ENCODE assay signal across 14 cellular contexts in genomic region chr22:44225091-44225689, GRCh38. TPM values are rescaled to one million over a fixed set of nuclear protein-coding genes. Genes with fewer than 3 reads are reported as not detected.
DNase-seq lines count a peak whose midpoint lies in the region; ATAC-seq and TF ChIP-seq lines count a peak whose summit lies in the region.
"Had no signal": no experiment of that assay in that cellular context is flagged by ENCODE, and none has a peak within 500 bp of the region (broad histone marks: within the 10 kb centered on the region; RNA-seq: fewer than 3 reads in every experiment).

No MANE protein-coding gene starts in this region.

- peak overlapping the region; percentile 3 for H3K27ac Mint-ChIP-seq in central memory CD8-positive, alpha-beta T cell (ENCODE audit: low read depth)
- H3K27ac Mint-ChIP-seq in type B pancreatic cell: no peak overlapping the region
- H3K27ac Mint-ChIP-seq: CD8-positive, alpha-beta memory T cell; HFFc6 had no signal

- intact Hi-C loops in esophagus muscularis mucosa (cut with DNase I) (no loop called here), left cardiac atrium (cut with DNase I) (no loop called here)

- H3K9me3 Mint-ChIP-seq in central memory CD8-positive, alpha-beta T cell: no peaks in the 10 kb centered on the region
- H3K9me3 Mint-ChIP-seq in type B pancreatic cell: peaks cover 4% of the 10 kb centered on the region

- H3K27ac ChIP-seq in esophagus muscularis mucosa (replicated peaks in 1 of 4): no peak overlapping the region
- H3K27ac ChIP-seq: A549, HL-60 had no signal

- no peak for TF ChIP-seq EP300 in esophagus muscularis mucosa (IDR thresholded peaks at IDR 0.05)

- H3K4me3 Mint-ChIP-seq in central memory CD8-positive, alpha-beta T cell: no peak overlapping the region
- no peak overlapping the region for H3K4me3 Mint-ChIP-seq in type B pancreatic cell
- H3K4me3 Mint-ChIP-seq: CD8-positive, alpha-beta memory T cell; HFFc6 had no signal

- H3K36me3 Mint-ChIP-seq in central memory CD8-positive, alpha-beta T cell (ENCODE audit: insufficient read depth): no peaks in the 10 kb centered on the region
- no peaks in the 10 kb centered on the region for H3K36me3 Mint-ChIP-seq in type B pancreatic cell

- peaks cover 59% of the 10 kb centered on the region for H3K27me3 Mint-ChIP-seq in central memory CD8-positive, alpha-beta T cell
- peaks cover 21% of the 10 kb centered on the region for H3K27me3 Mint-ChIP-seq in type B pancreatic cell

- 74% methylated on average over 10 of the region's 11 CpGs for WGBS in esophagus muscularis mucosa

- H3K27me3 ChIP-seq in esophagus muscularis mucosa: peaks cover 0 to 21% (median 2%) of the 10 kb centered on the region in 4 donors

- no peak for TF ChIP-seq CTCF in esophagus muscularis mucosa (IDR thresholded peaks at IDR 0.05)
- no peak for TF ChIP-seq CTCF in type B pancreatic cell (conservative IDR thresholded peaks at IDR 0.05)

- no peaks in the 10 kb centered on the region for H3K36me3 ChIP-seq in esophagus muscularis mucosa

- no peak for TF ChIP-seq POLR2A in esophagus muscularis mucosa (IDR thresholded peaks at IDR 0.05; ENCODE audit: low read depth)

- no peak overlapping the region for H3K4me3 ChIP-seq in esophagus muscularis mucosa
- H3K4me3 ChIP-seq: A549 had no signal

- H3K4me1 Mint-ChIP-seq in central memory CD8-positive, alpha-beta T cell: no peaks in the 10 kb centered on the region
- peaks cover 8% of the 10 kb centered on the region for H3K4me1 Mint-ChIP-seq in type B pancreatic cell (ENCODE audit: unreplicated experiment)
- H3K4me1 Mint-ChIP-seq: CD8-positive, alpha-beta memory T cell had no signal

- no peaks in the 10 kb centered on the region for H3K4me1 ChIP-seq in esophagus muscularis mucosa
- H3K4me1 ChIP-seq: A549, Caco-2 had no signal

- no peak for ATAC-seq in central memory CD8-positive, alpha-beta T cell (replicated peaks; ENCODE audit: extremely low read depth, poor library complexity, severe bottlenecking)
- ATAC-seq in left cardiac atrium: no peak
- no peak for ATAC-seq in HG02970 (IDR thresholded peaks at IDR 0.05; ENCODE audit: low FRiP score, unreplicated experiment)

- peaks cover 0 to 25% (median 13%) of the 10 kb centered on the region in 4 donors for H3K9me3 ChIP-seq in esophagus muscularis mucosa
- H3K9me3 ChIP-seq: Caco-2 had no signal

- DNase-seq in central memory CD8-positive, alpha-beta T cell (ENCODE audit: low spot score in 2 of 2): no peak
- DNase-seq in esophagus muscularis mucosa (ENCODE audit: extremely low spot score) (peak; percentile 75), mucosa of gallbladder (ENCODE audit: low spot score) (peak; percentile 6), type B pancreatic cell (ENCODE audit: extremely low spot score, unreplicated experiment) (peak; percentile 60), left cardiac atrium (no peak), NCI-H748 treated with DMSO at 0.1 percent for 48 hours (lab: John Stamatoyannopoulos, UW) (no peak)
- DNase-seq: Caco-2; CD8-positive, alpha-beta memory T cell; GF-D8; HCEC 1CT; HFFc6 had no signal

RNA-seq across cellular contexts. Expression of gene PARVG, which starts 44.5 kb away (rescaled TPM):
- total RNA-seq in esophagus muscularis mucosa: 10 to 100 TPM in 2 of 4 donors, 1 to 10 TPM in 2; 7.1 to 16.2 (median 11.2) TPM
- total RNA-seq in mucosa of gallbladder: 23.3 TPM
- total RNA-seq in type B pancreatic cell (ENCODE audit: low replicate concordance): 0.19 and 0.21 TPM in 2 replicates
- 1 to 10 TPM; 6.0 to 9.5 TPM for total RNA-seq in left cardiac atrium
- total RNA-seq: Caco-2, HFFc6 had no signal

Comparison
In these comparisons a context has a peak if more than half of its experiments do, and no peak if none do; other contexts are left out.
1. DNase-seq: peak in esophagus muscularis mucosa (single experiment), mucosa of gallbladder (single experiment) and type B pancreatic cell (single experiment); none in central memory CD8-positive, alpha-beta T cell (0 of 2), left cardiac atrium (single experiment) and NCI-H748 treated with DMSO at 0.1 percent for 48 hours (single experiment).